8 cellular contexts compared by ENCODE assay signal in genomic region chr19:3785464-3785937, GRCh38. TPM values are rescaled to one million over a fixed set of nuclear protein-coding genes. Genes with fewer than 3 reads are reported as not detected.
DNase-seq lines count a peak whose midpoint lies in the region; ATAC-seq and TF ChIP-seq lines count a peak whose summit lies in the region.

No MANE protein-coding gene starts in this region.

- TF ChIP-seq POLR2A in transverse colon (IDR thresholded peaks at IDR 0.05), result no peak

- WGBS in transverse colon (ENCODE audit: low coverage in 1 of 2), 2 donors, result 2% methylated on average over 29 of the region's 47 CpGs; no CpG with 5 or more reads in 1 of the 2 donors

- in situ Hi-C loops in transverse colon (cut with MboI; ENCODE audit: low pct_ligation_motif_present in 1 of 4, low pct_unique_long_range_greater_than_20kb in 1 of 4, low sequenced_read_pairs in 3 of 4), result no loop called here

- H3K4me3 ChIP-seq in mononuclear cell (ENCODE audit: low read length), result peak overlapping the region; percentile 38
- peak overlapping the region in 3 of 4 donors; percentile 4 to 36 (median 24) for H3K4me3 ChIP-seq in transverse colon

- intact Hi-C loops in transverse colon (cut with DNase I; ENCODE audit: low total_unique reads), result no loop called here

- H3K36me3 ChIP-seq in transverse colon, result no peaks in the 10 kb centered on the region

- peak; percentile 24 for DNase-seq in activated gamma-delta T cell treated with anti-CD3 and anti-CD28 coated beads, Interleukin-2, amount 50 U/mL, for 16 hours (ENCODE audit: low read depth)
- no peak for DNase-seq in activated gamma-delta T cell (lab: John Stamatoyannopoulos, UW)
- no peak for DNase-seq in activated naive CD4-positive, alpha-beta T cell treated with anti-CD3 and anti-CD28 coated beads, Interleukin-2, amount 50 U/mL, for 72 hours (ENCODE audit: low spot score in 2 of 2)
- DNase-seq in transverse colon, result no peak
- DNase-seq in SK-N-DZ (ENCODE audit: low spot score), result no peak

- no peak for TF ChIP-seq CTCF in transverse colon (IDR thresholded peaks at IDR 0.05)

- H3K9me3 ChIP-seq in mononuclear cell (ENCODE audit: low read depth, low read length), result peaks cover 4% of the 10 kb centered on the region
- peaks cover 17 to 20% of the 10 kb centered on the region in 2 donors for H3K9me3 ChIP-seq in transverse colon

- peaks cover 15 to 28% of the 10 kb centered on the region in 2 donors for H3K36me3 Mint-ChIP-seq in activated naive CD4-positive, alpha-beta T cell treated with anti-CD3 and anti-CD28 coated beads, Interleukin-2, amount 50 U/mL, for 72 hours

- no peak overlapping the region for H3K27ac Mint-ChIP-seq in activated naive CD4-positive, alpha-beta T cell treated with anti-CD3 and anti-CD28 coated beads, Interleukin-2, amount 50 U/mL, for 72 hours

- H3K27ac ChIP-seq in transverse colon, result peak overlapping the region in 1 of 4 donors; percentile 20

- no peak for TF ChIP-seq EP300 in transverse colon (IDR thresholded peaks at IDR 0.05; ENCODE audit: low read depth)

- H3K4me1 ChIP-seq in mononuclear cell (ENCODE audit: insufficient read depth, low read length), result peaks cover 6% of the 10 kb centered on the region
- peaks cover 0 to 8% (median 0%) of the 10 kb centered on the region in 4 donors for H3K4me1 ChIP-seq in transverse colon

- peaks cover 5 to 14% of the 10 kb centered on the region in 2 donors for H3K9me3 Mint-ChIP-seq in activated naive CD4-positive, alpha-beta T cell treated with anti-CD3 and anti-CD28 coated beads, Interleukin-2, amount 50 U/mL, for 72 hours

- H3K27me3 ChIP-seq in mononuclear cell (ENCODE audit: insufficient read depth, low read length) (no peaks in the 10 kb centered on the region), transverse colon (peaks cover 40% of the 10 kb centered on the region)

- peak; percentile 42 for ATAC-seq in activated naive CD4-positive, alpha-beta T cell treated with anti-CD3 and anti-CD28 coated beads, Interleukin-2, amount 50 U/mL, for 72 hours
- ATAC-seq in GM18873 (IDR thresholded peaks at IDR 0.05; ENCODE audit: low FRiP score, unreplicated experiment) (no peak), HG03196 (IDR thresholded peaks at IDR 0.05; ENCODE audit: unreplicated experiment) (no peak)

RNA-seq across cellular contexts. Expression of gene MATK, which starts 0.7 kb away (rescaled TPM):
- 10 to 100 TPM in 1 of 2 donors, 1 to 10 TPM in 1; 7.4 to 27.8 TPM for total RNA-seq in activated naive CD4-positive, alpha-beta T cell treated with anti-CD3 and anti-CD28 coated beads, Interleukin-2, amount 50 U/mL, for 72 hours
- total RNA-seq in mononuclear cell (31.6 TPM), transverse colon (1 to 10 TPM in 2 of 4 donors, under 1 TPM in 1, not detected in 1; 0.60 to 6.1 (median 2.9) TPM)
- not detected in 2 replicates for polyA plus RNA-seq in SK-N-DZ (2014; cell fraction: cytosol; rRNA removed)
- polyA plus RNA-seq in SK-N-DZ (2014; cell fraction: nucleus; rRNA removed), result not detected in 2 replicates

RNA-seq across cellular contexts. Expression of gene RAX2, which starts 13.5 kb away (rescaled TPM):
- not detected for total RNA-seq in activated naive CD4-positive, alpha-beta T cell treated with anti-CD3 and anti-CD28 coated beads, Interleukin-2, amount 50 U/mL, for 72 hours
- total RNA-seq in mononuclear cell, result not detected
- not detected for total RNA-seq in transverse colon
- not detected in 2 replicates for polyA plus RNA-seq in SK-N-DZ (2014; cell fraction: cytosol; rRNA removed)
- polyA plus RNA-seq in SK-N-DZ (2014; cell fraction: nucleus; rRNA removed), result not detected in 2 replicates

RNA-seq across cellular contexts. Expression of gene MRPL54, which starts 23.0 kb away (rescaled TPM):
- 10 to 100 TPM; 15.7 to 68.7 TPM for total RNA-seq in activated naive CD4-positive, alpha-beta T cell treated with anti-CD3 and anti-CD28 coated beads, Interleukin-2, amount 50 U/mL, for 72 hours
- total RNA-seq in mononuclear cell, result 40.4 TPM
- 10 to 100 TPM; 38.0 to 72.2 (median 52.1) TPM for total RNA-seq in transverse colon
- 87.1 and 125 TPM in 2 replicates for polyA plus RNA-seq in SK-N-DZ (2014; cell fraction: cytosol; rRNA removed)
- polyA plus RNA-seq in SK-N-DZ (2014; cell fraction: nucleus; rRNA removed), result 44.0 and 57.4 TPM in 2 replicates

RNA-seq across cellular contexts. Expression of gene APBA3, which starts 24.0 kb away (rescaled TPM):
- 10 to 100 TPM; 44.6 to 61.7 TPM for total RNA-seq in activated naive CD4-positive, alpha-beta T cell treated with anti-CD3 and anti-CD28 coated beads, Interleukin-2, amount 50 U/mL, for 72 hours
- total RNA-seq in mononuclear cell (47.6 TPM), transverse colon (100 to 1,000 TPM in 2 of 4 donors, 10 to 100 TPM in 2; 24.0 to 284 (median 95.7) TPM)
- polyA plus RNA-seq in SK-N-DZ (2014; cell fraction: cytosol; rRNA removed), result 26.0 and 43.3 TPM in 2 replicates
- polyA plus RNA-seq in SK-N-DZ (2014; cell fraction: nucleus; rRNA removed), result 59.4 and 69.5 TPM in 2 replicates

Comparison
In these comparisons a context has a peak if more than half of its experiments do, and no peak if none do; other contexts are left out.
1. ATAC-seq: peak in activated naive CD4-positive, alpha-beta T cell treated with anti-CD3 and anti-CD28 coated beads, Interleukin-2, amount 50 U/mL, for 72 hours (2 of 2); none in GM18873 (single experiment) and HG03196 (single experiment).